ENCODE assay signal across 40 cellular contexts in the genomic region with DNA sequence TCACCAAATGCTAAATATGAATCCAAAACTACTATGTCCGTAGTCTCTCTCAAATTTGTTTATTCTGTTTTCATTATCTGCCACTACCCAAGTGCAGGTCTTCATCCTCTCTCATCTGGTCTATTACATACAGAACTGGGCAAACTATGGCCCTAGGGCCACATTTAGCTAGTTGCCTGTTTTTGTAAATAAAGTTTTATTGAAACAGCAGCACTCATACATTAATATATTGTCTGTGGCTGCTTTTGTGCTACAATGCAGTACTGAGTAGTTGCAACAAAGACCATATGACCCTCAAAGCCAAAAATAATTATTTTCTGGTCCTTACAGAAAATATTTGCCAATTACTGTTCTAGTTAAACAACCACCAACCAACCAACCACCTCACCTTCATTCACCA.
"Had no signal": no experiment of that assay in that cellular context is flagged by ENCODE, and none has a peak within 500 bp of the region (broad histone marks: within the 10 kb centered on the region; RNA-seq: fewer than 3 reads in every experiment).

No MANE protein-coding gene starts in this region.

- ATAC-seq: activated naive CD4-positive, alpha-beta T cell treated with anti-CD3 and anti-CD28 coated beads, Interleukin-2, amount 50 U/mL, for 72 hours; activated naive CD8-positive, alpha-beta T cell treated with anti-CD3 and anti-CD28 coated beads, Interleukin-2, amount 50 U/mL, for 24 hours; activated T-cell treated with anti-CD3 and anti-CD28 coated beads, Interleukin-2, amount 50 U/mL, for 4 hours; activated T-cell treated with anti-CD3 and anti-CD28 coated beads, Interleukin-2, amount 50 U/mL, for 72 hours; activated T-helper 17 cell treated with anti-CD3 and anti-CD28 coated beads, Interleukin-2, amount 50 U/mL, for 72 hours; body of pancreas had no signal

- H3K36me3 Mint-ChIP-seq: activated naive CD4-positive, alpha-beta T cell treated with anti-CD3 and anti-CD28 coated beads, Interleukin-2, amount 10 ng/mL, durations not matched to agents 7 days and 5 days; activated naive CD4-positive, alpha-beta T cell treated with anti-CD3 and anti-CD28 coated beads, Interleukin-2, amount 50 U/mL, for 24 hours; activated naive CD4-positive, alpha-beta T cell treated with anti-CD3 and anti-CD28 coated beads, Interleukin-2, amount 50 U/mL, for 72 hours; activated naive CD8-positive, alpha-beta T cell; activated naive CD8-positive, alpha-beta T cell treated with anti-CD3 and anti-CD28 coated beads for 36 hours; activated naive CD8-positive, alpha-beta T cell treated with anti-CD3 and anti-CD28 coated beads, Interleukin-2, amount 10 ng/mL, durations not matched to agents 7 days and 5 days; brain had no signal

- H3K4me3 ChIP-seq: adrenal gland, ascending aorta, body of pancreas, breast epithelium, cardiac muscle cell had no signal

- H3K27ac Mint-ChIP-seq: activated naive CD4-positive, alpha-beta T cell treated with anti-CD3 and anti-CD28 coated beads for 36 hours; activated naive CD4-positive, alpha-beta T cell treated with anti-CD3 and anti-CD28 coated beads, Interleukin-2, amount 10 ng/mL, durations not matched to agents 7 days and 5 days; activated naive CD4-positive, alpha-beta T cell treated with anti-CD3 and anti-CD28 coated beads, Interleukin-2, amount 50 U/mL, for 24 hours; activated naive CD4-positive, alpha-beta T cell treated with anti-CD3 and anti-CD28 coated beads, Interleukin-2, amount 50 U/mL, for 72 hours; activated naive CD8-positive, alpha-beta T cell; activated naive CD8-positive, alpha-beta T cell treated with anti-CD3 and anti-CD28 coated beads for 36 hours; activated naive CD8-positive, alpha-beta T cell treated with anti-CD3 and anti-CD28 coated beads, Interleukin-2, amount 10 ng/mL, durations not matched to agents 7 days and 5 days; activated naive CD8-positive, alpha-beta T cell treated with anti-CD3 and anti-CD28 coated beads, Interleukin-2, amount 50 U/mL, for 24 hours; activated T-cell treated with anti-CD3 and anti-CD28 coated beads, Interleukin-2, amount 50 U/mL, for 24 hours; activated T-cell treated with anti-CD3 and anti-CD28 coated beads, Interleukin-2, amount 50 U/mL, for 72 hours; activated T-helper 1 cell treated with anti-CD3 and anti-CD28 coated beads, Interleukin-12 subunit alpha, Interleukin-12 subunit beta, Interleukin-2, Interleukin-4 antibody, amounts not matched to agents 30 ng/mL and 10 ng/mL and 1 ng/mL, durations not matched to agents 14 hours and 24 hours and 36 hours; activated T-helper 17 cell treated with anti-CD3 and anti-CD28 coated beads, Interleukin-2, amount 50 U/mL, for 72 hours; activated T-helper 2 cell treated with anti-CD3 and anti-CD28 coated beads, Interferon-gamma antibody, Interleukin-2, Interleukin-4, amounts not matched to agents 10 μg/mL and 5 μg/mL and 100 μg/mL, durations not matched to agents 14 hours and 24 hours and 36 hours; brain had no signal

- H3K4me3 Mint-ChIP-seq: activated naive CD4-positive, alpha-beta T cell treated with anti-CD3 and anti-CD28 coated beads for 36 hours; activated naive CD4-positive, alpha-beta T cell treated with anti-CD3 and anti-CD28 coated beads, Interleukin-2, amount 10 ng/mL, durations not matched to agents 7 days and 5 days; activated naive CD4-positive, alpha-beta T cell treated with anti-CD3 and anti-CD28 coated beads, Interleukin-2, amount 50 U/mL, for 24 hours; activated naive CD8-positive, alpha-beta T cell; activated naive CD8-positive, alpha-beta T cell treated with anti-CD3 and anti-CD28 coated beads for 36 hours; activated naive CD8-positive, alpha-beta T cell treated with anti-CD3 and anti-CD28 coated beads, Interleukin-2, amount 10 ng/mL, durations not matched to agents 7 days and 5 days; activated naive CD8-positive, alpha-beta T cell treated with anti-CD3 and anti-CD28 coated beads, Interleukin-2, amount 50 U/mL, for 24 hours; activated T-cell treated with anti-CD3 and anti-CD28 coated beads, Interleukin-2, amount 50 U/mL, for 24 hours; activated T-cell treated with anti-CD3 and anti-CD28 coated beads, Interleukin-2, amount 50 U/mL, for 4 hours; activated T-cell treated with anti-CD3 and anti-CD28 coated beads, Interleukin-2, amount 50 U/mL, for 72 hours; activated T-helper 1 cell treated with anti-CD3 and anti-CD28 coated beads, Interleukin-12 subunit alpha, Interleukin-12 subunit beta, Interleukin-2, Interleukin-4 antibody, amounts not matched to agents 30 ng/mL and 10 ng/mL and 1 ng/mL, durations not matched to agents 14 hours and 24 hours and 36 hours; activated T-helper 17 cell treated with anti-CD3 and anti-CD28 coated beads, Interleukin-2, amount 50 U/mL, for 72 hours; brain; central memory CD8-positive, alpha-beta T cell had no signal

- H3K4me1 Mint-ChIP-seq: activated naive CD4-positive, alpha-beta T cell treated with anti-CD3 and anti-CD28 coated beads, Interleukin-2, amount 10 ng/mL, durations not matched to agents 7 days and 5 days; activated naive CD4-positive, alpha-beta T cell treated with anti-CD3 and anti-CD28 coated beads, Interleukin-2, amount 50 U/mL, for 24 hours; activated naive CD8-positive, alpha-beta T cell treated with anti-CD3 and anti-CD28 coated beads for 36 hours; activated naive CD8-positive, alpha-beta T cell treated with anti-CD3 and anti-CD28 coated beads, Interleukin-2, amount 10 ng/mL, durations not matched to agents 7 days and 5 days; activated naive CD8-positive, alpha-beta T cell treated with anti-CD3 and anti-CD28 coated beads, Interleukin-2, amount 50 U/mL, for 24 hours; activated T-helper 17 cell treated with anti-CD3 and anti-CD28 coated beads, Interleukin-2, amount 50 U/mL, for 72 hours; brain; central memory CD8-positive, alpha-beta T cell had no signal

- H3K9me3 Mint-ChIP-seq: activated naive CD4-positive, alpha-beta T cell treated with anti-CD3 and anti-CD28 coated beads, Interleukin-2, amount 10 ng/mL, durations not matched to agents 7 days and 5 days; activated naive CD4-positive, alpha-beta T cell treated with anti-CD3 and anti-CD28 coated beads, Interleukin-2, amount 50 U/mL, for 24 hours; activated naive CD8-positive, alpha-beta T cell treated with anti-CD3 and anti-CD28 coated beads for 36 hours; activated naive CD8-positive, alpha-beta T cell treated with anti-CD3 and anti-CD28 coated beads, Interleukin-2, amount 10 ng/mL, durations not matched to agents 7 days and 5 days; activated T-cell treated with anti-CD3 and anti-CD28 coated beads, Interleukin-2, amount 50 U/mL, for 24 hours; activated T-cell treated with anti-CD3 and anti-CD28 coated beads, Interleukin-2, amount 50 U/mL, for 4 hours; activated T-helper 1 cell treated with anti-CD3 and anti-CD28 coated beads, Interleukin-12 subunit alpha, Interleukin-12 subunit beta, Interleukin-2, Interleukin-4 antibody, amounts not matched to agents 30 ng/mL and 10 ng/mL and 1 ng/mL, durations not matched to agents 14 hours and 24 hours and 36 hours; activated T-helper 17 cell treated with anti-CD3 and anti-CD28 coated beads, Interleukin-2, amount 50 U/mL, for 72 hours; activated T-helper 2 cell treated with anti-CD3 and anti-CD28 coated beads, Interferon-gamma antibody, Interleukin-2, Interleukin-4, amounts not matched to agents 10 μg/mL and 5 μg/mL and 100 μg/mL, durations not matched to agents 14 hours and 24 hours and 36 hours; brain had no signal

- H3K9me3 ChIP-seq: adrenal gland, ascending aorta, breast epithelium had no signal

- H3K27ac ChIP-seq: adrenal gland, ascending aorta, body of pancreas, brain microvascular endothelial cell, breast epithelium, cardiac muscle cell had no signal

- H3K36me3 ChIP-seq: adrenal gland, ascending aorta, brain microvascular endothelial cell, breast epithelium, cardiac muscle cell had no signal

- DNase-seq: activated effector memory CD4-positive, alpha-beta T cell treated with anti-CD3 and anti-CD28 coated beads, Interleukin-2, amount 50 U/mL, for 16 hours; activated effector memory CD4-positive, alpha-beta T cell treated with Interleukin-2 at 50 U/mL for 16 hours; activated gamma-delta T cell; activated gamma-delta T cell treated with Interleukin-2 at 50 U/mL for 16 hours; activated naive CD4-positive, alpha-beta T cell; activated naive CD4-positive, alpha-beta T cell treated with anti-CD3 and anti-CD28 coated beads for 36 hours; activated naive CD4-positive, alpha-beta T cell treated with anti-CD3 and anti-CD28 coated beads, Interleukin-2, amount 10 ng/mL, durations not matched to agents 7 days and 5 days; activated naive CD4-positive, alpha-beta T cell treated with anti-CD3 and anti-CD28 coated beads, Interleukin-2, amount 50 U/mL, for 16 hours; activated naive CD4-positive, alpha-beta T cell treated with Interleukin-2 at 50 U/mL for 16 hours; activated naive CD8-positive, alpha-beta T cell treated with anti-CD3 and anti-CD28 coated beads for 36 hours; activated naive CD8-positive, alpha-beta T cell treated with anti-CD3 and anti-CD28 coated beads, Interleukin-2, amount 10 ng/mL, durations not matched to agents 7 days and 5 days; activated naive CD8-positive, alpha-beta T cell treated with anti-CD3 and anti-CD28 coated beads, Interleukin-2, amount 50 U/mL, for 24 hours; activated T-cell treated with anti-CD3 and anti-CD28 coated beads, Interleukin-2, amount 50 U/mL, for 1 hour; activated T-cell treated with anti-CD3 and anti-CD28 coated beads, Interleukin-2, amount 50 U/mL, for 24 hours; activated T-cell treated with anti-CD3 and anti-CD28 coated beads, Interleukin-2, amount 50 U/mL, for 4 hours; activated T-cell treated with anti-CD3 and anti-CD28 coated beads, Interleukin-2, amount 50 U/mL, for 48 hours; activated T-cell treated with anti-CD3 and anti-CD28 coated beads, Interleukin-2, amount 50 U/mL, for 72 hours; adrenal gland; amniotic stem cell; amygdala; anterior cingulate cortex; aorta; body of pancreas; brain microvascular endothelial cell; caudate nucleus; central memory CD4-positive, alpha-beta T cell; cerebellar nuclear complex had no signal

- H3K27me3 Mint-ChIP-seq: activated naive CD4-positive, alpha-beta T cell treated with anti-CD3 and anti-CD28 coated beads, Interleukin-2, amount 10 ng/mL, durations not matched to agents 7 days and 5 days; activated naive CD8-positive, alpha-beta T cell treated with anti-CD3 and anti-CD28 coated beads for 36 hours; activated naive CD8-positive, alpha-beta T cell treated with anti-CD3 and anti-CD28 coated beads, Interleukin-2, amount 10 ng/mL, durations not matched to agents 7 days and 5 days; brain; central memory CD8-positive, alpha-beta T cell had no signal

- FAIRE-seq: astrocyte, bronchial epithelial cell had no signal

- H3K27me3 ChIP-seq: adrenal gland, ascending aorta, body of pancreas, brain microvascular endothelial cell, breast epithelium, cardiac muscle cell had no signal

- H3K4me1 ChIP-seq: adrenal gland, ascending aorta, body of pancreas, breast epithelium had no signal
